25 cellular contexts compared by ENCODE assay signal in the genomic region with DNA sequence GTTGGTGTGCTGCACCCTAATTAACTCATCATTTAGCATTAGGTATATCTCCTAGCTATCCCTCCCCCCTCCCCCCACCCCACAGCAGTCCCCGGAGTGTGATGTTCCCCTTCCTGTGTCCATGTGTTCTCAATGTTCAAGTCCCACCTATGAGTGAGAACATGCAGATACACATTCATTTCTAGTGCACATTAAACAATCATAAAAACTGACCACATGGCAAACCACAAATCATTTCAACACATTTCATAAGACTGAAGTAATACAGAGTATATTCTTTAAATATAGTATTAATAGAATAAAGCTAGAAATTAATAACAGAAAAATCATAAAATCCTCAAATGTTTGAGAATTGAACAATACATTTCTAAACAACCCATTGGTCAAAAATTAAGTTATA. TPM values are rescaled to one million over a fixed set of nuclear protein-coding genes. Genes with fewer than 3 reads are reported as not detected.
"Had no signal": no experiment of that assay in that cellular context is flagged by ENCODE, and none has a peak within 500 bp of the region (broad histone marks: within the 10 kb centered on the region; RNA-seq: fewer than 3 reads in every experiment).

No MANE protein-coding gene starts in this region.

- H3K4me3 ChIP-seq: gastroesophageal sphincter, heart left ventricle, pancreas, thyroid gland, upper lobe of right lung had no signal

- DNase-seq: activated CD4-positive, alpha-beta T cell treated with anti-CD3 and anti-CD28 coated beads for 36 hours; activated CD4-positive, alpha-beta T cell treated with anti-CD3 and anti-CD28 coated beads, Interleukin-2, amount 50 U/mL, for 4 hours; activated CD8-positive, alpha-beta memory T cell treated with anti-CD3 and anti-CD28 coated beads for 24 hours; activated CD8-positive, alpha-beta memory T cell treated with anti-CD3 and anti-CD28 coated beads, Interleukin-2, amount 50 U/mL, for 4 hours; activated effector memory CD4-positive, alpha-beta T cell treated with Interleukin-2 at 50 U/mL for 16 hours; activated naive CD4-positive, alpha-beta T cell treated with anti-CD3 and anti-CD28 coated beads for 36 hours; activated naive CD8-positive, alpha-beta T cell treated with anti-CD3 and anti-CD28 coated beads, Interleukin-2, amount 10 ng/mL, durations not matched to agents 7 days and 5 days; activated T-cell treated with anti-CD3 and anti-CD28 coated beads, Interleukin-2, amount 50 U/mL, for 4 hours; amygdala; effector CD4-positive, alpha-beta T cell; erythroblast; heart left ventricle; islet precursor cell; left cardiac atrium; pancreas; right cardiac atrium; stimulated activated CD4-positive, alpha-beta T cell treated with anti-CD3 and anti-CD28 coated beads, Interleukin-12 subunit alpha, Interleukin-12 subunit beta, amount 100 ng/mL, for 4 hours; stimulated activated CD4-positive, alpha-beta T cell treated with anti-CD3 and anti-CD28 coated beads, Interleukin-4, amount 100 ng/mL, for 4 hours; substantia nigra; T-helper 9 cell; thyroid gland; upper lobe of right lung had no signal

RNA-seq across cellular contexts. Expression of gene PRKG2, which starts 34.1 kb away (rescaled TPM):
- total RNA-seq: chondrocyte, pulmonary artery endothelial cell had no signal
